In genomic region chr10:72276013-72276387, GRCh38 we compare ENCODE assay signal across 8 cellular contexts. TPM values are rescaled to one million over a fixed set of nuclear protein-coding genes. Genes with fewer than 3 reads are reported as not detected.
A peak's percentile ranks its signal among the peaks of the same experiment; 100 is the strongest.
DNase-seq lines count a peak whose midpoint lies in the region; ATAC-seq and TF ChIP-seq lines count a peak whose summit lies in the region.

No MANE protein-coding gene starts in this region.

- peaks cover 5% of the 10 kb centered on the region for H3K79me1 ChIP-seq in mesendoderm (ENCODE audit: low read length)

- ATAC-seq in HG02642 (IDR thresholded peaks at IDR 0.05; ENCODE audit: poor library complexity, unreplicated experiment) = no peak

- H3K27ac ChIP-seq in mesendoderm (ENCODE audit: low read depth, low read length) = no peak overlapping the region

- no CpG with 5 or more reads among the region's 4 CpGs for WGBS in mesendoderm (ENCODE audit: extremely low coverage, insufficient coverage, low lambda C conversion rate)

- H3K56ac ChIP-seq in mesendoderm (ENCODE audit: low read length) = peak overlapping the region; percentile 36

- no peak overlapping the region for H4K5ac ChIP-seq in mesendoderm (ENCODE audit: low read length)

- no peaks in the 10 kb centered on the region for H3K27me3 ChIP-seq in mesendoderm (ENCODE audit: insufficient read depth, low read length, poor library complexity)

- no peak overlapping the region for H2BK5ac ChIP-seq in mesendoderm (ENCODE audit: low read length)

- H2BK120ac ChIP-seq in mesendoderm (ENCODE audit: low read depth, low read length) = no peak overlapping the region

- H3K4ac ChIP-seq in mesendoderm (ENCODE audit: low read depth, low read length) = no peak overlapping the region

- peak overlapping the region; percentile 40 for H3K9ac ChIP-seq in mesendoderm (ENCODE audit: low read length)

- H3K23ac ChIP-seq in mesendoderm (ENCODE audit: low read length) = no peak overlapping the region

- H3K36me3 Mint-ChIP-seq in brain = peaks cover 26% of the 10 kb centered on the region

- DNase-seq in ELR (ENCODE audit: low read depth) (peak; percentile 20), NCI-H2171 treated with DMSO at 0.1 percent for 48 hours (lab: John Stamatoyannopoulos, UW) (peak; percentile 92), mesendoderm (no peak), ureter (ENCODE audit: low spot score) (peak; percentile 74), RKO (ENCODE audit: low spot score) (no peak), GM13976 (ENCODE audit: low spot score) (no peak)

- H3K4me1 Mint-ChIP-seq in brain = peaks cover 66% of the 10 kb centered on the region

- H4K8ac ChIP-seq in mesendoderm (ENCODE audit: low read depth, low read length) = no peak overlapping the region

- no peak for TF ChIP-seq CTCF in brain (conservative IDR thresholded peaks at IDR 0.05)
- no peak for TF ChIP-seq CTCF in GM13976 (IDR thresholded peaks at IDR 0.05; ENCODE audit: borderline replicate concordance, control extremely low read depth, extremely low read depth, insufficient read depth, missing control alignments)

- peak overlapping the region; percentile 99 to 100 (median 100) for H3K27ac Mint-ChIP-seq in brain

- no peak overlapping the region for H3K4me2 ChIP-seq in mesendoderm (ENCODE audit: low read length)

- peaks cover 1% of the 10 kb centered on the region for H3K4me1 ChIP-seq in mesendoderm (ENCODE audit: control insufficient read depth, low read depth, low read length)

- H2AK5ac ChIP-seq in mesendoderm (ENCODE audit: low read length) = no peak overlapping the region

- H3K4me3 ChIP-seq in mesendoderm (ENCODE audit: low read length) = no peak overlapping the region

- H3K27me3 Mint-ChIP-seq in brain = peaks cover 24% of the 10 kb centered on the region

- no peak overlapping the region for H2BK15ac ChIP-seq in mesendoderm (replicated peaks; ENCODE audit: low read depth)

- H3K9me3 Mint-ChIP-seq in brain = peaks cover 0 to 6% (median 2%) of the 10 kb centered on the region in 5 experiments

- in situ Hi-C loops in GM13976 (cut with MboI; ENCODE audit: low sequenced_read_pairs, unreplicated experiment) = loop anchor here (10.0 kb wide), 1 partner anchor 59 kb away; no protein-coding TSS in a partner anchor

- no peaks in the 10 kb centered on the region for H3K36me3 ChIP-seq in mesendoderm (ENCODE audit: control insufficient read depth, insufficient read depth, low read length)

- H3K4me3 Mint-ChIP-seq in brain = peak overlapping the region; percentile 90 to 99 (median 98)

- H3K79me2 ChIP-seq in mesendoderm (ENCODE audit: control insufficient read depth, insufficient read depth, low read length) = peaks cover 10% of the 10 kb centered on the region

- no peak overlapping the region for H3K18ac ChIP-seq in mesendoderm (ENCODE audit: low read length)

RNA-seq across cellular contexts. Expression of gene DDIT4, which starts 2.3 kb away (rescaled TPM):
- 121 TPM for polyA plus RNA-seq in brain (ENCODE audit: insufficient read depth, low read depth, low replicate concordance)
- 13.6 TPM for polyA plus RNA-seq in mesendoderm (2013, experiment 1 of 2)
- 13.8 TPM for polyA plus RNA-seq in mesendoderm (2013, experiment 2 of 2)
- total RNA-seq in ureter = 525 TPM

RNA-seq across cellular contexts. Expression of gene ASCC1, which starts 59.9 kb away (rescaled TPM):
- 43.6 TPM for polyA plus RNA-seq in brain (ENCODE audit: insufficient read depth, low read depth, low replicate concordance)
- 31.3 TPM for polyA plus RNA-seq in mesendoderm (2013, experiment 1 of 2)
- polyA plus RNA-seq in mesendoderm (2013, experiment 2 of 2) = 32.2 TPM
- 39.3 TPM for total RNA-seq in ureter

Comparison
In these comparisons a context has a peak if more than half of its experiments do, and no peak if none do; other contexts are left out.
1. DNase-seq: peak in ELR (single experiment), NCI-H2171 treated with DMSO at 0.1 percent for 48 hours (single experiment) and ureter (single experiment); none in mesendoderm (single experiment), RKO (single experiment) and GM13976 (single experiment).